Comparison of ENCODE assay signal across 12 cellular contexts in genomic region chr21:33332143-33332542, GRCh38. TPM values are rescaled to one million over a fixed set of nuclear protein-coding genes. Genes with fewer than 3 reads are reported as not detected.
DNase-seq lines count a peak whose midpoint lies in the region; ATAC-seq, FAIRE-seq and TF ChIP-seq lines count a peak whose summit lies in the region.
"Had no signal": no experiment of that assay in that cellular context is flagged by ENCODE, and none has a peak within 500 bp of the region (broad histone marks: within the 10 kb centered on the region; RNA-seq: fewer than 3 reads in every experiment).

No MANE protein-coding gene starts in this region.

- H3K4me1 ChIP-seq in spleen (peaks cover 13 to 81% (median 51%) of the 10 kb centered on the region in 6 donors), lower lobe of right lung (peaks cover 13% of the 10 kb centered on the region)

- FAIRE-seq in H54 (lab: Jason Lieb, UNC) = no peak

- H3K4me3 ChIP-seq in spleen (no peak overlapping the region), lower lobe of right lung (no peak overlapping the region)
- H3K4me3 ChIP-seq: thoracic aorta had no signal

- H3K27ac ChIP-seq in spleen = peak overlapping the region in 5 of 8 donors; percentile 20 to 83 (median 52)
- H3K27ac ChIP-seq in lower lobe of right lung = no peak overlapping the region
- H3K27ac ChIP-seq: brain microvascular endothelial cell, thoracic aorta had no signal

- no peak for DNase-seq in activated T-cell treated with anti-CD3 and anti-CD28 coated beads, Interleukin-2, amount 50 U/mL, for 72 hours
- DNase-seq in activated T-cell treated with anti-CD3 and anti-CD28 coated beads, Interleukin-2, amount 50 U/mL, for 1 hour = no peak
- DNase-seq in spleen (no peak), nucleus accumbens (lab: John Stamatoyannopoulos, UW) (no peak), H54 (ENCODE audit: insufficient read length, low spot score) (no peak), lower lobe of right lung (no peak)
- DNase-seq: brain microvascular endothelial cell, mesendoderm, NCI-H524 treated with DMSO at 0.1 percent for 48 hours had no signal

- no peaks in the 10 kb centered on the region for H3K27me3 Mint-ChIP-seq in activated T-cell treated with anti-CD3 and anti-CD28 coated beads, Interleukin-2, amount 50 U/mL, for 72 hours (ENCODE audit: low read depth)

- TF ChIP-seq POLR2A in spleen (IDR thresholded peaks at IDR 0.05) (no peak), H54 (IDR thresholded peaks at IDR 0.05; ENCODE audit: low read depth, low read length) (no peak)

- H3K36me3 Mint-ChIP-seq in activated T-cell treated with anti-CD3 and anti-CD28 coated beads, Interleukin-2, amount 50 U/mL, for 72 hours (ENCODE audit: insufficient read depth in 2 of 2) = peaks cover 10 to 15% of the 10 kb centered on the region in 2 donors

- H3K9me3 ChIP-seq in spleen (peaks cover 0 to 17% (median 9%) of the 10 kb centered on the region in 8 donors), lower lobe of right lung (peaks cover 5% of the 10 kb centered on the region)

- no peak overlapping the region for H3K4me3 Mint-ChIP-seq in activated T-cell treated with anti-CD3 and anti-CD28 coated beads, Interleukin-2, amount 50 U/mL, for 72 hours

- intact Hi-C loops in spleen (cut with DNase I; ENCODE audit: low total_unique reads) (no loop called here), lower lobe of right lung (cut with DNase I) (no loop called here)

- 44 to 87% (median 69%) methylated on average over 1 of the region's 1 CpG for WGBS in spleen, 5 donors

- no peak for ATAC-seq in activated T-cell treated with anti-CD3 and anti-CD28 coated beads, Interleukin-2, amount 50 U/mL, for 72 hours (replicated peaks in 1 of 2)
- peak; percentile 74 for ATAC-seq in GM21737 (IDR thresholded peaks at IDR 0.05; ENCODE audit: unreplicated experiment)
- peak; percentile 73 for ATAC-seq in HG03571 (IDR thresholded peaks at IDR 0.05; ENCODE audit: unreplicated experiment)
- ATAC-seq in lower lobe of right lung = no peak

- H3K4me1 Mint-ChIP-seq in activated T-cell treated with anti-CD3 and anti-CD28 coated beads, Interleukin-2, amount 50 U/mL, for 72 hours (ENCODE audit: low read depth) = peaks cover 45% of the 10 kb centered on the region

- H3K9me3 Mint-ChIP-seq in activated T-cell treated with anti-CD3 and anti-CD28 coated beads, Interleukin-2, amount 50 U/mL, for 72 hours = peaks cover 6 to 8% of the 10 kb centered on the region in 2 donors

- H3K36me3 ChIP-seq in spleen = peaks cover 0 to 45% (median 13%) of the 10 kb centered on the region in 6 donors
- peaks cover 21% of the 10 kb centered on the region for H3K36me3 ChIP-seq in lower lobe of right lung
- H3K36me3 ChIP-seq: brain microvascular endothelial cell, thoracic aorta had no signal

- TF ChIP-seq CTCF in spleen (IDR thresholded peaks at IDR 0.05 in 8 of 11, conservative IDR thresholded peaks at IDR 0.05 in 3 of 11) (no peak), lower lobe of right lung (IDR thresholded peaks at IDR 0.05) (no peak)

- peak overlapping the region; percentile 7 for H3K27ac Mint-ChIP-seq in activated T-cell treated with anti-CD3 and anti-CD28 coated beads, Interleukin-2, amount 50 U/mL, for 72 hours

- H3K27me3 ChIP-seq in spleen (replicated peaks in 1 of 7) (no peaks in the 10 kb centered on the region), lower lobe of right lung (ENCODE audit: low read depth) (no peaks in the 10 kb centered on the region)
- H3K27me3 ChIP-seq: brain microvascular endothelial cell had no signal

RNA-seq across cellular contexts. Expression of gene IFNAR1, which starts 7.4 kb away (rescaled TPM):
- 10 to 100 TPM; 28.2 to 29.1 TPM for total RNA-seq in activated T-cell treated with anti-CD3 and anti-CD28 coated beads, Interleukin-2, amount 50 U/mL, for 72 hours
- 10 to 100 TPM; 53.2 to 86.1 (median 75.6) TPM for total RNA-seq in spleen
- 10 to 100 TPM in 2 of 3 donors, 1 to 10 TPM in 1; 9.2 to 12.8 (median 10.1) TPM for polyA plus RNA-seq in spleen
- 64.5 TPM for total RNA-seq in lower lobe of right lung

Comparison
In these comparisons a context has a peak if more than half of its experiments do, and no peak if none do; other contexts are left out.
1. ATAC-seq: peak in GM21737 (single experiment) and HG03571 (single experiment); none in activated T-cell treated with anti-CD3 and anti-CD28 coated beads, Interleukin-2, amount 50 U/mL, for 72 hours (0 of 2) and lower lobe of right lung (0 of 2).